ENCODE assay signal across 9 cellular contexts in the genomic region with DNA sequence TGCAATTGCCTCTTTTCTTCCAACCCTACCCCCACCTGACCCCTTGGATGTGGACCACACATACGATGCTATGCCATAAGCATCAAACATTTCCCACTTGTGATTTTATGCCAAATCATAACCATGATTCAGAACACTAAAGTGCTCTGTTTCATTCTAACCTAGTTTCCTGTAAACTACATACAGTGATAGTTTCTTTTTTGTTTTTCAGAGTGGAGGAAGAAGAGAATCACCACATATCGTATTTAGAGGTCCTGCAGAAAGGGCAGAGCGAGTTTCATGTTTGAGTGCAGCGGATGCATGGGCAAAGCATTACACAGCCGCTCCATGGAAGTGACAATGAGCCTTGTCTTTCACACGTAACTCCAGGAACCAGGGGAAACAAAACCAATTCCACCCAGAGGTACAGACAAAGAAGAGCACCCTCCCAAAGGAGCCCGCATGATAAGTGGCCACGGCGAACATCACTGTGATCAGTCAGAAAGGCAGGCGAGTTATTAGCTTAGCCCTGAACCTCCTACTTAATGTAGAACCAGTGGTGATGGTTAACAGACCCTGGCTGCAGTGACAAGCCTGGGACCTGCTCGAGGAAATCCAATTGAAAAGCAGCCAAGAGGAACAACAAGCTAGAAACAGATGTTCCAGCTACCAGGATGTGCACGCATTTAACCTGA.
DNase-seq lines count a peak whose midpoint lies in the region; ATAC-seq and TF ChIP-seq lines count a peak whose summit lies in the region.
"Had no signal": no experiment of that assay in that cellular context is flagged by ENCODE, and none has a peak within 500 bp of the region (broad histone marks: within the 10 kb centered on the region; RNA-seq: fewer than 3 reads in every experiment).

No MANE protein-coding gene starts in this region.

- H3K27ac Mint-ChIP-seq in CD4-positive, CD25-positive, alpha-beta regulatory T cell, result peak overlapping the region; percentile 20 to 94 (median 73)
- H3K27ac Mint-ChIP-seq in activated naive CD4-positive, alpha-beta T cell treated with anti-CD3 and anti-CD28 coated beads, Interleukin-2, amount 10 ng/mL, durations not matched to agents 7 days and 5 days, result no peak overlapping the region

- no peaks in the 10 kb centered on the region for H3K9me3 Mint-ChIP-seq in CD4-positive, CD25-positive, alpha-beta regulatory T cell
- H3K9me3 Mint-ChIP-seq in activated naive CD4-positive, alpha-beta T cell treated with anti-CD3 and anti-CD28 coated beads, Interleukin-2, amount 10 ng/mL, durations not matched to agents 7 days and 5 days, result no peaks in the 10 kb centered on the region

- no peaks in the 10 kb centered on the region for H3K36me3 Mint-ChIP-seq in CD4-positive, CD25-positive, alpha-beta regulatory T cell
- H3K36me3 Mint-ChIP-seq in activated naive CD4-positive, alpha-beta T cell treated with anti-CD3 and anti-CD28 coated beads, Interleukin-2, amount 10 ng/mL, durations not matched to agents 7 days and 5 days, result no peaks in the 10 kb centered on the region

- CTCF ChIA-PET in activated naive CD4-positive, alpha-beta T cell treated with anti-CD3 and anti-CD28 coated beads, Interleukin-2, amount 10 ng/mL, durations not matched to agents 7 days and 5 days (lab: Charles Lee), result interaction anchor here (0.7 to 1.3 kb wide), 2 partner anchors 18 to 161 kb away, joined by 3 read pairs; no protein-coding TSS in a partner anchor

- peak in 2 of 3 donors; percentile 13 to 72 for DNase-seq in CD4-positive, CD25-positive, alpha-beta regulatory T cell
- DNase-seq in activated naive CD4-positive, alpha-beta T cell treated with anti-CD3 and anti-CD28 coated beads, Interleukin-2, amount 10 ng/mL, durations not matched to agents 7 days and 5 days, result peak; percentile 25
- DNase-seq in erythroblast (lab: John Stamatoyannopoulos, UW) (no peak), right atrium auricular region (ENCODE audit: low spot score) (no peak), tibial artery (no peak)

- H3K9me3 ChIP-seq in CD4-positive, CD25-positive, alpha-beta regulatory T cell (ENCODE audit: control insufficient read depth in 2 of 2, low read length in 2 of 2), result no peaks in the 10 kb centered on the region
- H3K9me3 ChIP-seq in right atrium auricular region (no peaks in the 10 kb centered on the region), tibial artery (no peaks in the 10 kb centered on the region)

- H3K4me1 ChIP-seq in CD4-positive, CD25-positive, alpha-beta regulatory T cell (ENCODE audit: control insufficient read depth, insufficient read depth, low read length, poor library complexity, severe bottlenecking), result peaks cover 21% of the 10 kb centered on the region
- H3K4me1 ChIP-seq in right atrium auricular region, result no peaks in the 10 kb centered on the region
- no peaks in the 10 kb centered on the region for H3K4me1 ChIP-seq in tibial artery

- TF ChIP-seq CTCF in right atrium auricular region (IDR thresholded peaks at IDR 0.05) (no peak), tibial artery (IDR thresholded peaks at IDR 0.05) (no peak)

- TF ChIP-seq POLR2A in erythroblast (IDR thresholded peaks at IDR 0.05; ENCODE audit: low read length), result no peak

- peak; percentile 50 to 67 for ATAC-seq in CD4-positive, CD25-positive, alpha-beta regulatory T cell (ENCODE audit: low read depth in 2 of 2)
- ATAC-seq in GM19043 (IDR thresholded peaks at IDR 0.05; ENCODE audit: low read depth, unreplicated experiment) (peak; percentile 73), HG03108 (IDR thresholded peaks at IDR 0.05; ENCODE audit: unreplicated experiment) (peak; percentile 78), HG02970 (IDR thresholded peaks at IDR 0.05; ENCODE audit: low FRiP score, unreplicated experiment) (no peak)
- ATAC-seq: HCT116 had no signal

- H3K36me3 ChIP-seq in CD4-positive, CD25-positive, alpha-beta regulatory T cell (ENCODE audit: control insufficient read depth, insufficient read depth, low read length), result no peaks in the 10 kb centered on the region
- no peaks in the 10 kb centered on the region for H3K36me3 ChIP-seq in right atrium auricular region
- H3K36me3 ChIP-seq in tibial artery, result no peaks in the 10 kb centered on the region

- no peaks in the 10 kb centered on the region for H3K27me3 ChIP-seq in CD4-positive, CD25-positive, alpha-beta regulatory T cell (ENCODE audit: control insufficient read depth, insufficient read depth, low read length)
- H3K27me3 ChIP-seq in right atrium auricular region, result no peaks in the 10 kb centered on the region
- peaks cover 0 to 15% of the 10 kb centered on the region in 2 donors for H3K27me3 ChIP-seq in tibial artery

- peak overlapping the region; percentile 71 for H3K4me3 ChIP-seq in CD4-positive, CD25-positive, alpha-beta regulatory T cell (ENCODE audit: low read depth, low read length)
- H3K4me3 ChIP-seq in right atrium auricular region (no peak overlapping the region), tibial artery (no peak overlapping the region)

- H3K4me3 Mint-ChIP-seq in CD4-positive, CD25-positive, alpha-beta regulatory T cell, result peak overlapping the region; percentile 23 to 77 (median 48)
- H3K4me3 Mint-ChIP-seq in activated naive CD4-positive, alpha-beta T cell treated with anti-CD3 and anti-CD28 coated beads, Interleukin-2, amount 10 ng/mL, durations not matched to agents 7 days and 5 days, result no peak overlapping the region

- H3K27ac ChIP-seq in CD4-positive, CD25-positive, alpha-beta regulatory T cell (ENCODE audit: insufficient read depth, low read length, poor library complexity, severe bottlenecking), result peak overlapping the region; percentile 56
- H3K27ac ChIP-seq in right atrium auricular region (no peak overlapping the region), tibial artery (no peak overlapping the region)

- no peaks in the 10 kb centered on the region for H3K27me3 Mint-ChIP-seq in CD4-positive, CD25-positive, alpha-beta regulatory T cell
- no peaks in the 10 kb centered on the region for H3K27me3 Mint-ChIP-seq in activated naive CD4-positive, alpha-beta T cell treated with anti-CD3 and anti-CD28 coated beads, Interleukin-2, amount 10 ng/mL, durations not matched to agents 7 days and 5 days

- H3K4me1 Mint-ChIP-seq in CD4-positive, CD25-positive, alpha-beta regulatory T cell, result peaks cover 11 to 27% (median 20%) of the 10 kb centered on the region in 4 donors
- H3K4me1 Mint-ChIP-seq in activated naive CD4-positive, alpha-beta T cell treated with anti-CD3 and anti-CD28 coated beads, Interleukin-2, amount 10 ng/mL, durations not matched to agents 7 days and 5 days, result peaks cover 15% of the 10 kb centered on the region

- intact Hi-C loops in tibial artery (cut with DNase I; ENCODE audit: low total_unique reads), result no loop called here

Comparison
In these comparisons a context has a peak if more than half of its experiments do, and no peak if none do; other contexts are left out.
1. DNase-seq: peak in CD4-positive, CD25-positive, alpha-beta regulatory T cell (2 of 3) and activated naive CD4-positive, alpha-beta T cell treated with anti-CD3 and anti-CD28 coated beads, Interleukin-2, amount 10 ng/mL, durations not matched to agents 7 days and 5 days (single experiment); none in erythroblast (0 of 2), right atrium auricular region (single experiment) and tibial artery (0 of 2).